Comparison of ENCODE assay signal across 30 cellular contexts in genomic region chr5:138647261-138647788, GRCh38.
A peak's percentile ranks its signal among the peaks of the same experiment; 100 is the strongest.
DNase-seq lines count a peak whose midpoint lies in the region; ATAC-seq and TF ChIP-seq lines count a peak whose summit lies in the region.
"Had no signal": no experiment of that assay in that cellular context is flagged by ENCODE, and none has a peak within 500 bp of the region (broad histone marks: within the 10 kb centered on the region; RNA-seq: fewer than 3 reads in every experiment).

No MANE protein-coding gene starts in this region.

- no peak for TF ChIP-seq POLR2A in vagina (IDR thresholded peaks at IDR 0.05)

- H3K4me1 ChIP-seq in vagina = peaks cover 10% of the 10 kb centered on the region
- H3K4me1 ChIP-seq: ascending aorta, prostate gland, upper lobe of left lung had no signal

- H3K36me3 Mint-ChIP-seq in brain = no peaks in the 10 kb centered on the region
- H3K36me3 Mint-ChIP-seq: activated naive CD4-positive, alpha-beta T cell treated with anti-CD3 and anti-CD28 coated beads, Interleukin-2, amount 50 U/mL, for 72 hours had no signal

- no peak for ATAC-seq in left cardiac atrium
- ATAC-seq: activated naive CD4-positive, alpha-beta T cell treated with anti-CD3 and anti-CD28 coated beads, Interleukin-2, amount 50 U/mL, for 72 hours; effector memory CD8-positive, alpha-beta T cell had no signal

- no peaks in the 10 kb centered on the region for H3K36me3 ChIP-seq in vagina
- H3K36me3 ChIP-seq: ascending aorta, esophagus muscularis mucosa, MG63, neutrophil, prostate gland, upper lobe of left lung had no signal

- DNase-seq in cardiac septum (ENCODE audit: low spot score) (peak; percentile 58), left cardiac atrium (no peak), fibroblast of mammary gland (ENCODE audit: low read depth) (peak; percentile 17), pulmonary artery endothelial cell (ENCODE audit: low read depth, low spot score) (peak; percentile 10), vagina (ENCODE audit: extremely low spot score in 2 of 2) (no peak), SK-N-DZ (ENCODE audit: low spot score) (no peak), NCI-H2081 (lab: John Stamatoyannopoulos, UW) (no peak)
- DNase-seq: 8988T; activated CD4-positive, alpha-beta T cell treated with anti-CD3 and anti-CD28 coated beads, Interleukin-2, amount 50 U/mL, for 4 hours; activated CD4-positive, CD25-positive, alpha-beta regulatory T cell; DMS79 treated with DMSO at 0.1 percent for 48 hours; effector memory CD8-positive, alpha-beta T cell; glutamatergic neuron; kidney glomerular epithelial cell; mammary epithelial cell; MG63; NCI-H1417; NCI-H2107; NCI-H446 treated with DMSO at 0.1 percent for 48 hours; Right ventricle myocardium superior; stimulated activated CD4-positive, alpha-beta T cell treated with anti-CD3 and anti-CD28 coated beads, Interleukin-1b, Interleukin-23, amount 100 ng/mL, for 48 hours; upper lobe of left lung had no signal

- no peaks in the 10 kb centered on the region for H3K27me3 Mint-ChIP-seq in brain

- peak overlapping the region in 3 of 5 experiments; percentile 92 to 97 (median 94) for H3K27ac Mint-ChIP-seq in brain
- H3K27ac Mint-ChIP-seq: activated naive CD4-positive, alpha-beta T cell treated with anti-CD3 and anti-CD28 coated beads, Interleukin-2, amount 50 U/mL, for 72 hours; activated T-helper 1 cell treated with anti-CD3 and anti-CD28 coated beads, Interleukin-12 subunit alpha, Interleukin-12 subunit beta, Interleukin-2, Interleukin-4 antibody, amounts not matched to agents 30 ng/mL and 10 ng/mL and 1 ng/mL, durations not matched to agents 14 hours and 24 hours and 36 hours; effector memory CD8-positive, alpha-beta T cell had no signal

- no peak for TF ChIP-seq CTCF in brain (conservative IDR thresholded peaks at IDR 0.05)
- TF ChIP-seq CTCF in fibroblast of mammary gland (conservative IDR thresholded peaks at IDR 0.05; ENCODE audit: control insufficient read depth, insufficient read depth, low read depth, low read length) = no peak
- no peak for TF ChIP-seq CTCF in vagina (IDR thresholded peaks at IDR 0.05)

- H3K9me3 ChIP-seq in vagina = no peaks in the 10 kb centered on the region
- H3K9me3 ChIP-seq: ascending aorta, esophagus muscularis mucosa, MG63, neutrophil, prostate gland, upper lobe of left lung had no signal

- H3K4me3 ChIP-seq in fibroblast of mammary gland (ENCODE audit: control insufficient read depth, low read depth, low read length) (no peak overlapping the region), vagina (no peak overlapping the region)
- H3K4me3 ChIP-seq: ascending aorta, esophagus muscularis mucosa, MG63, prostate gland, skin epidermis, upper lobe of left lung had no signal

- peaks cover 72% of the 10 kb centered on the region for H3K4me1 Mint-ChIP-seq in brain

- no peak overlapping the region for H3K27ac ChIP-seq in vagina
- H3K27ac ChIP-seq: ascending aorta, esophagus muscularis mucosa, neutrophil, prostate gland, skin epidermis, upper lobe of left lung had no signal

- H3K4me3 Mint-ChIP-seq in brain = no peak overlapping the region
- H3K4me3 Mint-ChIP-seq: activated T-helper 1 cell treated with anti-CD3 and anti-CD28 coated beads, Interleukin-12 subunit alpha, Interleukin-12 subunit beta, Interleukin-2, Interleukin-4 antibody, amounts not matched to agents 30 ng/mL and 10 ng/mL and 1 ng/mL, durations not matched to agents 14 hours and 24 hours and 36 hours; effector memory CD8-positive, alpha-beta T cell had no signal

- intact Hi-C loops in cardiac septum (cut with DNase I) = loop anchor here (5.0 kb wide), 1 partner anchor 285 kb away; no protein-coding TSS in a partner anchor
- intact Hi-C loops in left cardiac atrium (cut with DNase I) = no loop called here
- intact Hi-C loops in vagina (cut with DNase I) = no loop called here

- peaks cover 0 to 4% (median 0%) of the 10 kb centered on the region in 5 experiments for H3K9me3 Mint-ChIP-seq in brain
- H3K9me3 Mint-ChIP-seq: activated naive CD4-positive, alpha-beta T cell treated with anti-CD3 and anti-CD28 coated beads, Interleukin-2, amount 50 U/mL, for 72 hours; activated T-helper 1 cell treated with anti-CD3 and anti-CD28 coated beads, Interleukin-12 subunit alpha, Interleukin-12 subunit beta, Interleukin-2, Interleukin-4 antibody, amounts not matched to agents 30 ng/mL and 10 ng/mL and 1 ng/mL, durations not matched to agents 14 hours and 24 hours and 36 hours; effector memory CD8-positive, alpha-beta T cell had no signal

- H3K27me3 ChIP-seq in vagina = no peaks in the 10 kb centered on the region
- H3K27me3 ChIP-seq: ascending aorta, MG63, upper lobe of left lung had no signal

Comparison
In these comparisons a context has a peak if more than half of its experiments do, and no peak if none do; other contexts are left out.
1. DNase-seq: peak in cardiac septum (single experiment), fibroblast of mammary gland (single experiment) and pulmonary artery endothelial cell (single experiment); none in left cardiac atrium (single experiment), vagina (0 of 2), SK-N-DZ (single experiment) and NCI-H2081 (0 of 2).